Comparison of ENCODE assay signal across 1 cellular context in genomic region chr6:147204060-147204785, GRCh38.
TF ChIP-seq lines count a peak whose summit lies in the region.

TSS of gene STXBP5 (plus strand) at chr6:147204417. CDS start at chr6:147204533, 116 bp downstream.

TF ChIP-seq in HepG2, 621 proteins besides CTCF, POLR2A, EP300 and RAD21 (continued from another document and continues in another):
- TF ChIP-seq ZBTB10 (CRISPR knock-in tag; IDR thresholded peaks at IDR 0.05; ENCODE audit: borderline replicate concordance) = no peak
- TF ChIP-seq ZNF160 (CRISPR knock-in tag; IDR thresholded peaks at IDR 0.05) = 0 out of 2 replicates have a peak, but pooled peaks have one; percentile 37
- TF ChIP-seq BRF2 (CRISPR knock-in tag; IDR thresholded peaks at IDR 0.05) = no peak
- TF ChIP-seq ZNF660 (CRISPR knock-in tag; IDR thresholded peaks at IDR 0.05; ENCODE audit: borderline replicate concordance, low read depth) = no peak
- TF ChIP-seq NFIB (CRISPR knock-in tag; IDR thresholded peaks at IDR 0.05; ENCODE audit: borderline replicate concordance) = no peak
- TF ChIP-seq EZH2 (conservative IDR thresholded peaks at IDR 0.05; ENCODE audit: low read depth, low read length) = no peak
- TF ChIP-seq, protein P1, sequence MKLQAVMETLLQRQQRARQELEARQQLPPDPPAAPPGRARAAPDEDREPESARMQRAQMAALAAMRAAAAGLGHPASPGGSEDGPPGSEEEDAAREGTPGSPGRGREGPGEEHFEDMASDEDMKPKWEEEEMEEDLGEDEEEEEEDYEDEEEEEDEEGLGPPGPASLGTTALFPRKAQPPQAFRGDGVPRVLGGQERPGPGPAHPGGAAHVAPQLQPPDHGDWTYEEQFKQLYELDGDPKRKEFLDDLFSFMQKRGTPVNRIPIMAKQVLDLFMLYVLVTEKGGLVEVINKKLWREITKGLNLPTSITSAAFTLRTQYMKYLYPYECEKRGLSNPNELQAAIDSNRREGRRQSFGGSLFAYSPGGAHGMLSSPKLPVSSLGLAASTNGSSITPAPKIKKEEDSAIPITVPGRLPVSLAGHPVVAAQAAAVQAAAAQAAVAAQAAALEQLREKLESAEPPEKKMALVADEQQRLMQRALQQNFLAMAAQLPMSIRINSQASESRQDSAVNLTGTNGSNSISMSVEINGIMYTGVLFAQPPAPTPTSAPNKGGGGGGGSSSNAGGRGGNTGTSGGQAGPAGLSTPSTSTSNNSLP (IDR thresholded peaks at IDR 0.05; ENCODE audit: low read depth, low read length) = no peak
- TF ChIP-seq NFKB2 (CRISPR knock-in tag; IDR thresholded peaks at IDR 0.05; ENCODE audit: borderline replicate concordance) = peak; percentile 83; the same call in 1 of the 2 replicates
- no peak for TF ChIP-seq ZNF281 (CRISPR knock-in tag; IDR thresholded peaks at IDR 0.05; ENCODE audit: borderline replicate concordance)
- TF ChIP-seq HMG20B (CRISPR knock-in tag; conservative IDR thresholded peaks at IDR 0.05) = no peak
- TF ChIP-seq ZNF501 (CRISPR knock-in tag; IDR thresholded peaks at IDR 0.05) = peak; percentile 62
- TF ChIP-seq, protein P2, sequence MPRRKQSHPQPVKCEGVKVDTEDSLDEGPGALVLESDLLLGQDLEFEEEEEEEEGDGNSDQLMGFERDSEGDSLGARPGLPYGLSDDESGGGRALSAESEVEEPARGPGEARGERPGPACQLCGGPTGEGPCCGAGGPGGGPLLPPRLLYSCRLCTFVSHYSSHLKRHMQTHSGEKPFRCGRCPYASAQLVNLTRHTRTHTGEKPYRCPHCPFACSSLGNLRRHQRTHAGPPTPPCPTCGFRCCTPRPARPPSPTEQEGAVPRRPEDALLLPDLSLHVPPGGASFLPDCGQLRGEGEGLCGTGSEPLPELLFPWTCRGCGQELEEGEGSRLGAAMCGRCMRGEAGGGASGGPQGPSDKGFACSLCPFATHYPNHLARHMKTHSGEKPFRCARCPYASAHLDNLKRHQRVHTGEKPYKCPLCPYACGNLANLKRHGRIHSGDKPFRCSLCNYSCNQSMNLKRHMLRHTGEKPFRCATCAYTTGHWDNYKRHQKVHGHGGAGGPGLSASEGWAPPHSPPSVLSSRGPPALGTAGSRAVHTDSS (CRISPR knock-in tag; conservative IDR thresholded peaks at IDR 0.05) = no peak
- TF ChIP-seq TP53 (CRISPR knock-in tag; conservative IDR thresholded peaks at IDR 0.05) = no peak
- TF ChIP-seq DRAP1 (CRISPR knock-in tag; IDR thresholded peaks at IDR 0.05) = no peak
- TF ChIP-seq, protein P3, sequence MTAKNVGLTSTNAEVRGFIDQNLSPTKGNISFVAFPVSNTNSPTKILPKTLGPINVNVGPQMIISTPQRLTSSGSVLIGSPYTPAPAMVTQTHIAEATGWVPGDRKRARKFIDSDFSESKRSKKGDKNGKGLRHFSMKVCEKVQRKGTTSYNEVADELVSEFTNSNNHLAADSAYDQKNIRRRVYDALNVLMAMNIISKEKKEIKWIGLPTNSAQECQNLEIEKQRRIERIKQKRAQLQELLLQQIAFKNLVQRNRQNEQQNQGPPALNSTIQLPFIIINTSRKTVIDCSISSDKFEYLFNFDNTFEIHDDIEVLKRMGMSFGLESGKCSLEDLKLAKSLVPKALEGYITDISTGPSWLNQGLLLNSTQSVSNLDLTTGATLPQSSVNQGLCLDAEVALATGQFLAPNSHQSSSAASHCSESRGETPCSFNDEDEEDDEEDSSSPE (CRISPR knock-in tag; IDR thresholded peaks at IDR 0.05) = no peak
- TF ChIP-seq ZNF274 (CRISPR knock-in tag; IDR thresholded peaks at IDR 0.05) = peak; percentile 89
- TF ChIP-seq ZNF737 (CRISPR knock-in tag; IDR thresholded peaks at IDR 0.05; ENCODE audit: borderline replicate concordance) = no peak
- peak; percentile 65 for TF ChIP-seq HDAC1 (CRISPR knock-in tag; IDR thresholded peaks at IDR 0.05)
- no peak for TF ChIP-seq RFXANK (CRISPR knock-in tag; IDR thresholded peaks at IDR 0.05)
- TF ChIP-seq ZNF720 (CRISPR knock-in tag; IDR thresholded peaks at IDR 0.05) = no peak
- peak; percentile 11; the same call in 1 of the 2 replicates for TF ChIP-seq ZMYM4 (CRISPR knock-in tag; IDR thresholded peaks at IDR 0.05)
- TF ChIP-seq ZNF331 (CRISPR knock-in tag; IDR thresholded peaks at IDR 0.05) = no peak
- no peak for TF ChIP-seq TAF15 (IDR thresholded peaks at IDR 0.05; ENCODE audit: low read depth, low read length, poor library complexity, severe bottlenecking)
- no peak for TF ChIP-seq USF2 (IDR thresholded peaks at IDR 0.05; ENCODE audit: low read depth, low read length)
- TF ChIP-seq USF2 (CRISPR knock-in tag; IDR thresholded peaks at IDR 0.05; ENCODE audit: borderline replicate concordance) = no peak
- peak; percentile 56; the same call in 1 of the 2 replicates for TF ChIP-seq ZSCAN21 (CRISPR knock-in tag; IDR thresholded peaks at IDR 0.05; ENCODE audit: borderline replicate concordance)
- peak; percentile 54; the same call in 1 of the 2 replicates for TF ChIP-seq AHR (CRISPR knock-in tag; IDR thresholded peaks at IDR 0.05)
- no peak for TF ChIP-seq MTA3 (CRISPR knock-in tag; IDR thresholded peaks at IDR 0.05)
- TF ChIP-seq FOXM1 (CRISPR knock-in tag; IDR thresholded peaks at IDR 0.05) = no peak
- TF ChIP-seq PRDM10 (CRISPR knock-in tag; IDR thresholded peaks at IDR 0.05; ENCODE audit: low read depth) = no peak
- TF ChIP-seq ZNF878 (CRISPR knock-in tag; IDR thresholded peaks at IDR 0.05) = peak; percentile 27; the same call in 1 of the 2 replicates
- no peak for TF ChIP-seq ZNF24 (IDR thresholded peaks at IDR 0.05)
- TF ChIP-seq, protein P4, sequence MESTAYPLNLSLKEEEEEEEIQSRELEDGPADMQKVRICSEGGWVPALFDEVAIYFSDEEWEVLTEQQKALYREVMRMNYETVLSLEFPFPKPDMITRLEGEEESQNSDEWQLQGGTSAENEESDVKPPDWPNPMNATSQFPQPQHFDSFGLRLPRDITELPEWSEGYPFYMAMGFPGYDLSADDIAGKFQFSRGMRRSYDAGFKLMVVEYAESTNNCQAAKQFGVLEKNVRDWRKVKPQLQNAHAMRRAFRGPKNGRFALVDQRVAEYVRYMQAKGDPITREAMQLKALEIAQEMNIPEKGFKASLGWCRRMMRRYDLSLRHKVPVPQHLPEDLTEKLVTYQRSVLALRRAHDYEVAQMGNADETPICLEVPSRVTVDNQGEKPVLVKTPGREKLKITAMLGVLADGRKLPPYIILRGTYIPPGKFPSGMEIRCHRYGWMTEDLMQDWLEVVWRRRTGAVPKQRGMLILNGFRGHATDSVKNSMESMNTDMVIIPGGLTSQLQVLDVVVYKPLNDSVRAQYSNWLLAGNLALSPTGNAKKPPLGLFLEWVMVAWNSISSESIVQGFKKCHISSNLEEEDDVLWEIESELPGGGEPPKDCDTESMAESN (CRISPR knock-in tag; conservative IDR thresholded peaks at IDR 0.05) = no peak
- TF ChIP-seq KDM1A (CRISPR knock-in tag; IDR thresholded peaks at IDR 0.05) = 0 out of 2 replicates have a peak, but pooled peaks have one; percentile 14
- no peak for TF ChIP-seq GATA4 (IDR thresholded peaks at IDR 0.05; ENCODE audit: borderline replicate concordance, low read depth)
- peak; percentile 83; the same call in 1 of the 2 replicates for TF ChIP-seq NKX3-1 (CRISPR knock-in tag; IDR thresholded peaks at IDR 0.05)
- TF ChIP-seq ZKSCAN5 (CRISPR knock-in tag; IDR thresholded peaks at IDR 0.05) = no peak
- peak; percentile 98 for TF ChIP-seq ZNF292 (CRISPR knock-in tag; IDR thresholded peaks at IDR 0.05; ENCODE audit: borderline replicate concordance, low read depth)
- TF ChIP-seq KDM5B (CRISPR knock-in tag; IDR thresholded peaks at IDR 0.05; ENCODE audit: borderline replicate concordance) = no peak
